In genomic region chr5:138574744-138575193, GRCh38 we compare ENCODE assay signal across 8 cellular contexts. TPM values are rescaled to one million over a fixed set of nuclear protein-coding genes. Genes with fewer than 3 reads are reported as not detected.
A peak's percentile ranks its signal among the peaks of the same experiment; 100 is the strongest.
DNase-seq lines count a peak whose midpoint lies in the region; ATAC-seq, FAIRE-seq and TF ChIP-seq lines count a peak whose summit lies in the region.

No MANE protein-coding gene starts in this region.

- H3K4me1 Mint-ChIP-seq in CD8-positive, alpha-beta memory T cell, result peaks cover 31 to 55% (median 39%) of the 10 kb centered on the region in 3 donors
- peaks cover 18% of the 10 kb centered on the region for H3K4me1 Mint-ChIP-seq in type B pancreatic cell (ENCODE audit: unreplicated experiment)

- H3K9ac ChIP-seq in K562 (ENCODE audit: insufficient read depth in 1 of 2, low read depth in 2 of 2, low read length in 2 of 2), result peak overlapping the region; percentile 99

- peak; percentile 23 for FAIRE-seq in K562 (lab: Jason Lieb, UNC)

- TF ChIP-seq CTCF in K562 (IDR thresholded peaks at IDR 0.05 in 2 of 3, conservative IDR thresholded peaks at IDR 0.05 in 1 of 3; ENCODE audit: insufficient read depth in 2 of 3, low read depth in 1 of 3, low read length in 3 of 3) (no peak), lower leg skin (IDR thresholded peaks at IDR 0.05) (no peak), type B pancreatic cell (conservative IDR thresholded peaks at IDR 0.05) (no peak)

- H3K9me3 Mint-ChIP-seq in CD8-positive, alpha-beta memory T cell, result peaks cover 0 to 1% (median 0%) of the 10 kb centered on the region in 5 donors
- peaks cover 5% of the 10 kb centered on the region for H3K9me3 Mint-ChIP-seq in type B pancreatic cell

- H3K4me3 Mint-ChIP-seq in CD8-positive, alpha-beta memory T cell, result peak overlapping the region; percentile 86 to 98 (median 98)
- H3K4me3 Mint-ChIP-seq in type B pancreatic cell, result peak overlapping the region; percentile 99

- BruUV-seq in K562 (replicated peaks; lab: Mats Ljungman, UMichigan), result no TSS peak

- POLR2A ChIA-PET in CD8-positive, alpha-beta memory T cell (lab: Charles Lee), result interaction anchor here (0.6 to 2.6 kb wide), 9 partner anchors 9 to 1516 kb away, joined by 3 to 60 read pairs (median 4); partner anchors contain the start of genes EGR1, ETF1, KDM3B and MATR3
- POLR2A ChIA-PET in K562 (lab: Yijun Ruan, JAX), result interaction anchor here (0.6 to 2.5 kb wide), 11 partner anchors 9 to 1538 kb away, joined by 3 to 18 read pairs (median 11); partner anchors contain the start of gene ETF1

- TF ChIP-seq POLR2A in K562 (conservative IDR thresholded peaks at IDR 0.05) (no peak), lower leg skin (IDR thresholded peaks at IDR 0.05) (no peak)

- H3K9me1 ChIP-seq in K562 (ENCODE audit: control insufficient read depth, insufficient read depth, low read length), result no peaks in the 10 kb centered on the region

- CTCF ChIA-PET in CD8-positive, alpha-beta memory T cell (lab: Charles Lee), result interaction anchor here (1.5 to 4.5 kb wide), 4 partner anchors 9 to 31 kb away, joined by 3 to 26 read pairs (median 11); partner anchors contain the start of gene ETF1
- CTCF ChIA-PET in K562 (lab: Yijun Ruan, JAX; ENCODE audit: low intra/inter-chr PET ratio), result interaction anchor here (0.7 kb wide), 1 partner anchor 483 kb away, joined by 3 read pairs; no protein-coding TSS in a partner anchor

- H2AFZ ChIP-seq in K562 (ENCODE audit: low read depth, low read length), result no peak overlapping the region; the same call in 1 of the 2 replicates

- H3K4me2 ChIP-seq in K562 (ENCODE audit: insufficient read depth, low read length), result peak overlapping the region; percentile 91

- ATAC-seq in K562 (peak; percentile 37), GM19328 (IDR thresholded peaks at IDR 0.05; ENCODE audit: unreplicated experiment) (no peak)

- peaks cover 38% of the 10 kb centered on the region for H3K36me3 ChIP-seq in CD8-positive, alpha-beta memory T cell (ENCODE audit: insufficient read depth, low read length)
- H3K36me3 ChIP-seq in K562 (ENCODE audit: control insufficient read depth, insufficient read depth, low read length), result peaks cover 47% of the 10 kb centered on the region

- TF ChIP-seq RAD21 in K562 (CRISPR knock-in tag; conservative IDR thresholded peaks at IDR 0.05 in 1 of 2, IDR thresholded peaks at IDR 0.05 in 1 of 2), result no peak

- peak overlapping the region; percentile 100 for H3K27ac Mint-ChIP-seq in CD8-positive, alpha-beta memory T cell
- peak overlapping the region; percentile 100 for H3K27ac Mint-ChIP-seq in type B pancreatic cell

- H3K27me3 Mint-ChIP-seq in CD8-positive, alpha-beta memory T cell, result peaks cover 0 to 5% of the 10 kb centered on the region in 2 donors
- no peaks in the 10 kb centered on the region for H3K27me3 Mint-ChIP-seq in type B pancreatic cell

- H3K27ac ChIP-seq in CD8-positive, alpha-beta memory T cell (ENCODE audit: low read depth, low read length), result peak overlapping the region; percentile 100
- H3K27ac ChIP-seq in K562 (ENCODE audit: extremely low read depth, low read depth, low read length), result peak overlapping the region; percentile 97

- in situ Hi-C loops in K562 (cut with MboI), result no loop called here

- H4K20me1 ChIP-seq in K562 (replicated peaks; ENCODE audit: control insufficient read depth, insufficient read depth, low read length), result no peaks in the 10 kb centered on the region; the same call in 1 of the 2 replicates

- intact Hi-C loops in K562 (cut with micrococcal nuclease) (loop anchor here (1.0 to 5.0 kb wide), 4 partner anchors 59 to 768 kb away; partner anchors contain the start of gene PAIP2), lower leg skin (cut with DNase I; ENCODE audit: low total_unique reads) (no loop called here)

- DNase-seq in CD8-positive, alpha-beta memory T cell, result no peak
- peak; percentile 19 for DNase-seq in HPDE6-E6E7 (ENCODE audit: extremely low spot score)
- DNase-seq in K562 (ENCODE audit: extremely low read depth in 1 of 4, low spot score in 3 of 4), result peak in 1 of 4 experiments; percentile 48
- DNase-seq in lower leg skin (ENCODE audit: low spot score in 2 of 2), result peak in 1 of 2 donors; percentile 22
- DNase-seq in type B pancreatic cell (ENCODE audit: extremely low spot score, unreplicated experiment), result no peak
- no peak for DNase-seq in NCI-H510A (lab: John Stamatoyannopoulos, UW)
- DNase-seq in foreskin melanocyte, result no peak

- H3K27me3 ChIP-seq in CD8-positive, alpha-beta memory T cell (ENCODE audit: insufficient read depth, low read length, poor library complexity, severe bottlenecking), result no peaks in the 10 kb centered on the region
- H3K27me3 ChIP-seq in K562 (ENCODE audit: control insufficient read depth in 2 of 2, insufficient read depth in 2 of 2, low read length in 2 of 2), result no peaks in the 10 kb centered on the region

- H3K79me2 ChIP-seq in K562 (ENCODE audit: control insufficient read depth, insufficient read depth, low read length), result peaks cover 57% of the 10 kb centered on the region

- H3K36me3 Mint-ChIP-seq in CD8-positive, alpha-beta memory T cell, result peaks cover 0 to 57% (median 11%) of the 10 kb centered on the region in 3 donors
- H3K36me3 Mint-ChIP-seq in type B pancreatic cell, result peaks cover 35% of the 10 kb centered on the region

- peak overlapping the region; percentile 97 for H3K4me3 ChIP-seq in CD8-positive, alpha-beta memory T cell (ENCODE audit: low read length)
- peak overlapping the region; percentile 72 for H3K4me3 ChIP-seq in K562
- H3K4me3 ChIP-seq in lower leg skin (ENCODE audit: low read depth, poor library complexity, severe bottlenecking), result peak overlapping the region; percentile 98

- peaks cover 33% of the 10 kb centered on the region for H3K4me1 ChIP-seq in CD8-positive, alpha-beta memory T cell (ENCODE audit: insufficient read depth, low read length)
- H3K4me1 ChIP-seq in K562 (replicated peaks in 1 of 2; ENCODE audit: control insufficient read depth in 2 of 2, insufficient read depth in 2 of 2, low read length in 2 of 2), result peaks cover 11 to 21% of the 10 kb centered on the region in 2 experiments; a peak in 4 of 5 replicates

- TF ChIP-seq EP300 in K562 (IDR thresholded peaks at IDR 0.05; ENCODE audit: low read length), result no peak

- no peaks in the 10 kb centered on the region for H3K9me3 ChIP-seq in CD8-positive, alpha-beta memory T cell (ENCODE audit: low read length)
- peaks cover 2% of the 10 kb centered on the region; the same call in 1 of the 2 replicates for H3K9me3 ChIP-seq in K562 (replicated peaks; ENCODE audit: control insufficient read depth, insufficient read depth, low read depth, low read length)

- 1% methylated on average over 18 of the region's 18 CpGs for WGBS in K562 (ENCODE audit: insufficient coverage, low coverage, missing lambda C conversion rate)
- WGBS in lower leg skin, 2 donors, result 0 to 1% methylated on average over 18 of the region's 18 CpGs

RNA-seq across cellular contexts. Expression of gene HSPA9, which starts 0.4 kb away (rescaled TPM):
- total RNA-seq in CD8-positive, alpha-beta memory T cell, result 100 to 1,000 TPM; 468 to 498 TPM
- polyA plus RNA-seq in CD8-positive, alpha-beta memory T cell, result 171 TPM
- 389 and 542 TPM in 2 replicates for total RNA-seq in K562 (2011; cell fraction: chromatin; rRNA removed; ENCODE audit: low replicate concordance)
- total RNA-seq in K562 (2011; cell fraction: nucleolus; rRNA removed), result 228 and 277 TPM in 2 replicates
- 287 and 329 TPM in 2 replicates for total RNA-seq in K562 (2011; cell fraction: nucleoplasm; rRNA removed)
- total RNA-seq in K562 (2014; rRNA removed) (482 and 583 TPM in 2 replicates), K562 (2014; rRNA removed; fragmentation: Illumina TruSeq; extraction: Trizol) (548 and 597 TPM in 2 replicates), K562 (2015; rRNA removed; fragmentation: Illumina TruSeq; extraction: Trizol) (522 and 545 TPM in 2 replicates), K562 (2021) (481 and 498 TPM in 2 replicates), lower leg skin (100 to 1,000 TPM; 206 to 248 (median 216) TPM), type B pancreatic cell (ENCODE audit: low replicate concordance) (238 and 252 TPM in 2 replicates)
- polyA plus RNA-seq in K562 (2011; rRNA removed) (296 and 361 TPM in 2 replicates), K562 (2014; fragmentation: Illumina TruSeq; extraction: Trizol) (474 and 552 TPM in 2 replicates), K562 (2014; fragmentation: Nextera tagmentation; extraction: Ambion mirVana) (100 to 1,000 TPM; 195 to 294 TPM), K562 (2014; rRNA removed) (514 and 537 TPM in 2 replicates)
- 229 and 239 TPM in 2 replicates for polyA plus RNA-seq in K562 (2011; cell fraction: cytosol; rRNA removed)
- 225 and 240 TPM in 2 replicates for polyA plus RNA-seq in K562 (2011; cell fraction: nucleus; rRNA removed)
- 333 and 576 TPM in 2 replicates for polyA plus RNA-seq in K562 (2012)
- 500 and 528 TPM in 2 replicates for polyA minus RNA-seq in K562 (2011; rRNA and poly(A)+ RNA removed)
- 329 and 345 TPM in 2 replicates for polyA minus RNA-seq in K562 (2011; cell fraction: cytosol; rRNA and poly(A)+ RNA removed)
- 149 and 198 TPM in 2 replicates for polyA minus RNA-seq in K562 (2011; cell fraction: nucleus; rRNA and poly(A)+ RNA removed)

RNA-seq across cellular contexts. Expression of gene ETF1, which starts 31.7 kb away (rescaled TPM):
- 100 to 1,000 TPM; 239 to 246 TPM for total RNA-seq in CD8-positive, alpha-beta memory T cell
- 29.4 TPM for polyA plus RNA-seq in CD8-positive, alpha-beta memory T cell
- 43.7 and 83.9 TPM in 2 replicates for total RNA-seq in K562 (2011; cell fraction: chromatin; rRNA removed; ENCODE audit: low replicate concordance)
- total RNA-seq in K562 (2011; cell fraction: nucleolus; rRNA removed), result 26.2 and 27.1 TPM in 2 replicates
- 53.3 and 65.5 TPM in 2 replicates for total RNA-seq in K562 (2011; cell fraction: nucleoplasm; rRNA removed)
- total RNA-seq in K562 (2014; rRNA removed), result 149 and 157 TPM in 2 replicates
- 190 and 225 TPM in 2 replicates for total RNA-seq in K562 (2014; rRNA removed; fragmentation: Illumina TruSeq; extraction: Trizol)
- 146 and 159 TPM in 2 replicates for total RNA-seq in K562 (2015; rRNA removed; fragmentation: Illumina TruSeq; extraction: Trizol)
- 189 and 209 TPM in 2 replicates for total RNA-seq in K562 (2021)
- 113 and 179 TPM in 2 replicates for polyA plus RNA-seq in K562 (2011; rRNA removed)
- polyA plus RNA-seq in K562 (2011; cell fraction: cytosol; rRNA removed), result 43.2 and 61.7 TPM in 2 replicates
- 33.0 and 41.2 TPM in 2 replicates for polyA plus RNA-seq in K562 (2011; cell fraction: nucleus; rRNA removed)
- 93.8 and 122 TPM in 2 replicates for polyA plus RNA-seq in K562 (2012)
- 162 and 198 TPM in 2 replicates for polyA plus RNA-seq in K562 (2014; fragmentation: Illumina TruSeq; extraction: Trizol)
- 10 to 100 TPM; 53.7 to 57.3 TPM for polyA plus RNA-seq in K562 (2014; fragmentation: Nextera tagmentation; extraction: Ambion mirVana)
- 137 and 164 TPM in 2 replicates for polyA plus RNA-seq in K562 (2014; rRNA removed)
- 249 and 254 TPM in 2 replicates for polyA minus RNA-seq in K562 (2011; rRNA and poly(A)+ RNA removed)
- polyA minus RNA-seq in K562 (2011; cell fraction: cytosol; rRNA and poly(A)+ RNA removed), result 67.7 and 94.2 TPM in 2 replicates
- polyA minus RNA-seq in K562 (2011; cell fraction: nucleus; rRNA and poly(A)+ RNA removed), result 25.3 and 40.0 TPM in 2 replicates
- 10 to 100 TPM; 64.2 to 92.2 (median 81.3) TPM for total RNA-seq in lower leg skin
- total RNA-seq in type B pancreatic cell (ENCODE audit: low replicate concordance), result 80.0 and 94.8 TPM in 2 replicates
